In the genomic region with DNA sequence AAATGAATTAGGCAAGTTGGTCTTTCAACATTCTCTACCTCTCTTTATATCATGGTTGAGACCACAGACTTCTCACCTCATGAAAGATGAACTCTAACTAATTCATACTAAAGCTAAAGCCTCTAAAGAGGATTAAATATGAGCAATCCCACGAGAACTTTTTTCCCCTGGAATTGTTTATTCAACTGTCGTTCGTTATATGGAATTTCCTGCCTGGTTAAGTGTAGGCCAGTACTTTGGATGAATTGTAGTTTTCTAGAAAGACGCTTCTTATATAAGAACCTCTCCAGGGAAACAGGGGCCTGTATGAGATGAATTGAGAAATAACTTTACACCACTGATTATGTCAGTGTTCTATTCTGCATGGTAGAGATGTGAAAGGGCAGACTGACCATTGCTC, we compare ENCODE assay signal across 1 cellular context.
A peak's percentile ranks its signal among the peaks of the same experiment; 100 is the strongest.
TF ChIP-seq lines count a peak whose summit lies in the region.

No MANE protein-coding gene starts in this region.

TF ChIP-seq in endothelial cell of umbilical vein, 7 proteins besides CTCF, POLR2A, EP300 and RAD21:
- TF ChIP-seq JUN (IDR thresholded peaks at IDR 0.05; ENCODE audit: borderline replicate concordance, insufficient read depth, insufficient read length, low read depth) (peak; percentile 12), POLR2AphosphoS5 (IDR thresholded peaks at IDR 0.05; ENCODE audit: insufficient read depth, low read depth, low read length) (no peak)
